ENCODE assay signal across 15 cellular contexts in genomic region chr14:90545966-90546751, GRCh38.
DNase-seq lines count a peak whose midpoint lies in the region; ATAC-seq and TF ChIP-seq lines count a peak whose summit lies in the region.
"Had no signal": no experiment of that assay in that cellular context is flagged by ENCODE, and none has a peak within 500 bp of the region (broad histone marks: within the 10 kb centered on the region; RNA-seq: fewer than 3 reads in every experiment).

No MANE protein-coding gene starts in this region.

- peak overlapping the region; percentile 62 for H3K9ac ChIP-seq in BLaER1

- peaks cover 13% of the 10 kb centered on the region; the same call in 1 of the 2 replicates for H3K36me3 ChIP-seq in BLaER1
- no peaks in the 10 kb centered on the region for H3K36me3 ChIP-seq in adrenal gland (replicated peaks in 1 of 2)
- peaks cover 0 to 4% of the 10 kb centered on the region in 2 donors for H3K36me3 ChIP-seq in psoas muscle (ENCODE audit: insufficient read depth in 1 of 2, low read depth in 1 of 2)
- H3K36me3 ChIP-seq in effector memory CD4-positive, alpha-beta T cell (ENCODE audit: control insufficient read depth, insufficient read depth, low read length): no peaks in the 10 kb centered on the region
- H3K36me3 ChIP-seq: SJSA1 had no signal

- H3K4me2 ChIP-seq in BLaER1: peak overlapping the region; percentile 100

- H3K4me3 ChIP-seq in BLaER1: no peak overlapping the region
- H3K4me3 ChIP-seq in adrenal gland: no peak overlapping the region
- no peak overlapping the region for H3K4me3 ChIP-seq in psoas muscle
- H3K4me3 ChIP-seq in effector memory CD4-positive, alpha-beta T cell (ENCODE audit: insufficient read depth, low read depth, low read length, poor library complexity, severe bottlenecking): no peak overlapping the region
- no peak overlapping the region for H3K4me3 ChIP-seq in foreskin fibroblast (ENCODE audit: low read depth in 1 of 2, low read length in 2 of 2)
- H3K4me3 ChIP-seq: SJSA1 had no signal

- intact Hi-C loops in adrenal gland (cut with DNase I) (no loop called here), left cardiac atrium (cut with DNase I) (no loop called here), psoas muscle (cut with DNase I) (no loop called here)

- 52 to 59% (median 57%) methylated on average over 4 to 10 of the region's 10 CpGs for WGBS in adrenal gland, 4 donors
- WGBS in psoas muscle, 3 donors: 14 to 34% (median 28%) methylated on average over 10 of the region's 10 CpGs

- H3K27ac ChIP-seq in BLaER1 (peak overlapping the region; percentile 83), adrenal gland (peak overlapping the region in 4 of 5 donors; percentile 30 to 67 (median 48)), psoas muscle (peak overlapping the region; percentile 74)
- no peak overlapping the region for H3K27ac ChIP-seq in effector memory CD4-positive, alpha-beta T cell (ENCODE audit: insufficient read depth, low read length, poor library complexity, severe bottlenecking)
- H3K27ac ChIP-seq: epithelial cell of prostate, SJSA1 had no signal

- H3K4me1 ChIP-seq in BLaER1 (peaks cover 79% of the 10 kb centered on the region), adrenal gland (replicated peaks in 1 of 2) (peaks cover 19% of the 10 kb centered on the region in 2 donors), psoas muscle (peaks cover 27% of the 10 kb centered on the region)
- no peaks in the 10 kb centered on the region for H3K4me1 ChIP-seq in effector memory CD4-positive, alpha-beta T cell (ENCODE audit: control insufficient read depth, insufficient read depth, low read length, poor library complexity, severe bottlenecking)
- H3K4me1 ChIP-seq: SJSA1 had no signal

- TF ChIP-seq CTCF in adrenal gland (IDR thresholded peaks at IDR 0.05) (no peak), psoas muscle (IDR thresholded peaks at IDR 0.05) (no peak), foreskin fibroblast (IDR thresholded peaks at IDR 0.05; ENCODE audit: low read depth, low read length) (no peak)

- peak; percentile 90 to 91 for ATAC-seq in left cardiac atrium
- peak; percentile 88 to 95 (median 92) for ATAC-seq in psoas muscle
- ATAC-seq: left colon had no signal

- DNase-seq in adrenal gland (peak; percentile 39 to 84 (median 66)), left cardiac atrium (peak; percentile 49), psoas muscle (peak; percentile 44 to 87), foreskin fibroblast (no peak), cerebellar nuclear complex (lab: John Stamatoyannopoulos, UW) (no peak)
- DNase-seq in effector memory CD4-positive, alpha-beta T cell: no peak
- no peak for DNase-seq in activated CD4-positive, CD25-positive, alpha-beta regulatory T cell (lab: John Stamatoyannopoulos, UW)
- DNase-seq: activated CD4-positive, alpha-beta T cell treated with anti-CD3 and anti-CD28 coated beads, Interleukin-2, amount 50 U/mL, for 48 hours; activated naive CD8-positive, alpha-beta T cell treated with anti-CD3 and anti-CD28 coated beads for 36 hours; Karpas-422; stimulated activated naive CD4-positive, alpha-beta T cell treated with Interleukin-2 at 50 U/mL for 16 hours had no signal

- H3K27me3 ChIP-seq in BLaER1: no peaks in the 10 kb centered on the region
- H3K27me3 ChIP-seq in adrenal gland: no peaks in the 10 kb centered on the region
- no peaks in the 10 kb centered on the region for H3K27me3 ChIP-seq in psoas muscle (ENCODE audit: insufficient read depth in 3 of 3, low read length in 2 of 3)
- no peaks in the 10 kb centered on the region for H3K27me3 ChIP-seq in effector memory CD4-positive, alpha-beta T cell (replicated peaks; ENCODE audit: control insufficient read depth, insufficient read depth, low read length, poor library complexity, severe bottlenecking)
- H3K27me3 ChIP-seq: SJSA1 had no signal

- no peaks in the 10 kb centered on the region for H4K20me1 ChIP-seq in BLaER1

- H3K9me3 ChIP-seq in BLaER1 (no peaks in the 10 kb centered on the region), adrenal gland (replicated peaks in 1 of 3) (no peaks in the 10 kb centered on the region), psoas muscle (no peaks in the 10 kb centered on the region)
- no peaks in the 10 kb centered on the region for H3K9me3 ChIP-seq in effector memory CD4-positive, alpha-beta T cell (ENCODE audit: control insufficient read depth, low read length)
- H3K9me3 ChIP-seq: SJSA1 had no signal

- TF ChIP-seq POLR2A in adrenal gland (IDR thresholded peaks at IDR 0.05): peak in 1 of 2 donors; percentile 40

Comparison
In these comparisons a context has a peak if more than half of its experiments do, and no peak if none do; other contexts are left out.
1. DNase-seq: peak in adrenal gland (7 of 7), left cardiac atrium (single experiment) and psoas muscle (2 of 2); none in effector memory CD4-positive, alpha-beta T cell (0 of 3), foreskin fibroblast (0 of 2), cerebellar nuclear complex (0 of 2) and activated CD4-positive, CD25-positive, alpha-beta regulatory T cell (0 of 4).